ENCODE assay signal across 10 cellular contexts in the genomic region with DNA sequence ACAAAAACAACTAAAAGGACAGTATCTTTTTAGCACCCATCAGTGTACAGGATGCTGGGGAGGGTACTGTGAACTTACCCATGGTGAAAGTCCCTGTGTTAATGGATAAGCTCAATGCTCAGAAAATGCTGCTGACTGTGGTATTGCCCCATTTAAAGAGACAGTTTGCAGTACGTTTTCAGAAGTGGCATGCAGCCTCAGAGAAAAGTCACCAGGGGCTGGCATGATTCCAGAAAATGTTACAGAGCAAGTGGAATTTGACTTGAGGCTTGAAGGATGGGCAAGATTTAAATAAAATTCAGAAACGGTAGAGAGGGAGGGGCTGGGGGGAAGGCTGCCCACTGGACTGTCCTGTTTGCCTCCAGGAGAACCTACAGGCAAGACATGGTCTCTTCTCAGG. TPM values are rescaled to one million over a fixed set of nuclear protein-coding genes. Genes with fewer than 3 reads are reported as not detected.
DNase-seq lines count a peak whose midpoint lies in the region; ATAC-seq and TF ChIP-seq lines count a peak whose summit lies in the region.
"Had no signal": no experiment of that assay in that cellular context is flagged by ENCODE, and none has a peak within 500 bp of the region (broad histone marks: within the 10 kb centered on the region; RNA-seq: fewer than 3 reads in every experiment).

No MANE protein-coding gene starts in this region.

- H3K4me3 ChIP-seq in heart left ventricle (no peak overlapping the region), uterus (no peak overlapping the region), trophoblast cell (ENCODE audit: low read depth, low read length) (no peak overlapping the region)

- no peak overlapping the region for H3K4me2 ChIP-seq in trophoblast cell (ENCODE audit: low read length)

- H3K36me3 ChIP-seq in heart left ventricle (peaks cover 0 to 30% (median 9%) of the 10 kb centered on the region in 9 donors), uterus (no peaks in the 10 kb centered on the region), trophoblast cell (ENCODE audit: control insufficient read depth in 1 of 2, insufficient read depth in 2 of 2, low read length in 2 of 2) (peaks cover 48 to 75% of the 10 kb centered on the region in 2 experiments)

- DNase-seq in heart left ventricle (no peak), left cardiac atrium (no peak), caudate nucleus (lab: John Stamatoyannopoulos, UW) (no peak), kidney tubule cell (ENCODE audit: low spot score) (peak; percentile 57), uterus (no peak), trophoblast cell (no peak), NCI-H2171 (lab: John Stamatoyannopoulos, UW) (no peak)
- DNase-seq: NCI-H2029, SHP77 treated with DMSO at 0.1 percent for 48 hours had no signal

- H3K27me3 ChIP-seq in heart left ventricle (peaks cover 0 to 3% (median 0%) of the 10 kb centered on the region in 9 donors), uterus (no peaks in the 10 kb centered on the region), trophoblast cell (ENCODE audit: insufficient read depth, low read length) (no peaks in the 10 kb centered on the region)

- 20 to 27% (median 24%) methylated on average over 2 of the region's 2 CpGs for WGBS in heart left ventricle, 4 donors
- no CpG with 5 or more reads among the region's 2 CpGs for WGBS in trophoblast cell (ENCODE audit: extremely low coverage, insufficient coverage, insufficient read length)

- H3K9ac ChIP-seq in trophoblast cell (ENCODE audit: low read length) = no peak overlapping the region

- TF ChIP-seq POLR2A in heart left ventricle (IDR thresholded peaks at IDR 0.05) (no peak), uterus (IDR thresholded peaks at IDR 0.05) (no peak)

- no peak overlapping the region for H4K8ac ChIP-seq in trophoblast cell (ENCODE audit: low read depth, low read length)

- ATAC-seq in heart left ventricle = no peak
- ATAC-seq in left cardiac atrium = no peak
- no peak for ATAC-seq in HG03378 (IDR thresholded peaks at IDR 0.05; ENCODE audit: unreplicated experiment)

- H3K18ac ChIP-seq in trophoblast cell (ENCODE audit: low read length) = no peak overlapping the region

- H3K14ac ChIP-seq in trophoblast cell (ENCODE audit: low read length) = no peak overlapping the region

- no peak overlapping the region for H4K12ac ChIP-seq in trophoblast cell (ENCODE audit: low read depth, low read length)

- no peak overlapping the region for H3K4ac ChIP-seq in trophoblast cell (ENCODE audit: low read depth, low read length)

- H3K79me1 ChIP-seq in trophoblast cell (ENCODE audit: low read length) = peaks cover 2% of the 10 kb centered on the region

- H3K9me3 ChIP-seq in heart left ventricle = no peaks in the 10 kb centered on the region
- no peaks in the 10 kb centered on the region for H3K9me3 ChIP-seq in uterus
- H3K9me3 ChIP-seq in trophoblast cell (ENCODE audit: insufficient read depth, low read depth, low read length) = peaks cover 4% of the 10 kb centered on the region

- no peak overlapping the region for H3K23ac ChIP-seq in trophoblast cell (ENCODE audit: low read length)

- peaks cover 2% of the 10 kb centered on the region for H3K79me2 ChIP-seq in trophoblast cell (ENCODE audit: control insufficient read depth, insufficient read depth, low read length, poor library complexity)

- intact Hi-C loops in heart left ventricle (cut with DNase I) (loop anchor here in 8 of 10 donors (2.0 to 10.0 kb wide), 8 partner anchors 124 to 344 kb away; no protein-coding TSS in a partner anchor), left cardiac atrium (cut with DNase I) (loop anchor here (10.0 kb wide), 2 partner anchors 124 to 214 kb away; no protein-coding TSS in a partner anchor), uterus (cut with DNase I; ENCODE audit: low total_unique reads) (loop anchor here (5.0 kb wide), 1 partner anchor 251 kb away; no protein-coding TSS in a partner anchor)

- H2AFZ ChIP-seq in trophoblast cell (ENCODE audit: insufficient read depth, low read length, poor library complexity) = no peak overlapping the region

- H2AK5ac ChIP-seq in trophoblast cell (ENCODE audit: low read length) = no peak overlapping the region

- no peak overlapping the region for H2BK120ac ChIP-seq in trophoblast cell (ENCODE audit: insufficient read depth, low read length, poor library complexity)

- H4K91ac ChIP-seq in trophoblast cell (ENCODE audit: low read depth, low read length) = no peak overlapping the region

- TF ChIP-seq CTCF in heart left ventricle (IDR thresholded peaks at IDR 0.05) (no peak), uterus (IDR thresholded peaks at IDR 0.05) (no peak)

- H2BK5ac ChIP-seq in trophoblast cell (ENCODE audit: low read depth, low read length, poor library complexity) = no peak overlapping the region

- H3K27ac ChIP-seq in heart left ventricle (peak overlapping the region in 10 of 12 donors; percentile 46 to 74 (median 58)), caudate nucleus (ENCODE audit: low read depth, low read length) (peak overlapping the region; percentile 4), uterus (peak overlapping the region; percentile 49 to 66), trophoblast cell (ENCODE audit: low read depth, low read length) (no peak overlapping the region)

- H3K4me1 ChIP-seq in heart left ventricle (peaks cover 0 to 63% (median 31%) of the 10 kb centered on the region in 12 donors), uterus (peaks cover 5 to 11% of the 10 kb centered on the region in 2 donors), trophoblast cell (ENCODE audit: control insufficient read depth in 1 of 2, insufficient read depth in 2 of 2, low read length in 2 of 2) (peaks cover 16 to 17% of the 10 kb centered on the region in 2 experiments)

- no peak overlapping the region for H2BK12ac ChIP-seq in trophoblast cell (ENCODE audit: low read length)

RNA-seq across cellular contexts. Expression of a gene that starts 7.2 kb away (rescaled TPM):
- total RNA-seq in heart left ventricle (10 to 100 TPM in 7 of 9 donors, 1 to 10 TPM in 2; 7.4 to 50.3 (median 29.6) TPM), left cardiac atrium (10 to 100 TPM; 24.4 to 25.3 TPM), uterus (10 to 100 TPM in 3 of 4 donors, 1 to 10 TPM in 1; 6.4 to 57.3 (median 26.3) TPM)
- polyA plus RNA-seq in heart left ventricle = 10 to 100 TPM; 13.9 to 14.1 TPM
- 62.7 and 63.6 TPM in 2 replicates for polyA plus RNA-seq in trophoblast cell (2013)
